Comparison of ENCODE assay signal across 9 cellular contexts in genomic region chr9:98215821-98216220, GRCh38. TPM values are rescaled to one million over a fixed set of nuclear protein-coding genes. Genes with fewer than 3 reads are reported as not detected.
DNase-seq lines count a peak whose midpoint lies in the region; ATAC-seq and TF ChIP-seq lines count a peak whose summit lies in the region.
"Had no signal": no experiment of that assay in that cellular context is flagged by ENCODE, and none has a peak within 500 bp of the region (broad histone marks: within the 10 kb centered on the region; RNA-seq: fewer than 3 reads in every experiment).

No MANE protein-coding gene starts in this region.

- peak; percentile 34 for ATAC-seq in activated CD8-positive, alpha-beta T cell treated with anti-CD3 and anti-CD28 coated beads for 36 hours
- no peak for ATAC-seq in activated CD8-positive, alpha-beta T cell treated with anti-CD3 and anti-CD28 coated beads, Interleukin-2, amount 10 ng/mL, durations not matched to agents 7 days and 5 days
- no peak for ATAC-seq in GM19463 (IDR thresholded peaks at IDR 0.05; ENCODE audit: unreplicated experiment)
- ATAC-seq in HG02798 (IDR thresholded peaks at IDR 0.05; ENCODE audit: poor library complexity, unreplicated experiment), result no peak

- H3K4me3 Mint-ChIP-seq in activated CD8-positive, alpha-beta T cell treated with anti-CD3 and anti-CD28 coated beads for 36 hours, result no peak overlapping the region
- H3K4me3 Mint-ChIP-seq in activated CD8-positive, alpha-beta T cell treated with anti-CD3 and anti-CD28 coated beads, Interleukin-2, amount 10 ng/mL, durations not matched to agents 7 days and 5 days, result no peak overlapping the region

- H3K9me2 ChIP-seq in OCI-LY7 (ENCODE audit: insufficient read depth, low read length), result no peaks in the 10 kb centered on the region

- H4K20me1 ChIP-seq in OCI-LY7 (ENCODE audit: insufficient read depth, low read length), result no peaks in the 10 kb centered on the region
- no peaks in the 10 kb centered on the region for H4K20me1 ChIP-seq in smooth muscle cell (ENCODE audit: low read depth)

- H3K4me2 ChIP-seq in OCI-LY7 (ENCODE audit: low read length) (no peak overlapping the region), smooth muscle cell (no peak overlapping the region)

- no peaks in the 10 kb centered on the region for H3K27me3 ChIP-seq in smooth muscle cell (ENCODE audit: low read depth)

- no peaks in the 10 kb centered on the region for H3K27me3 Mint-ChIP-seq in activated CD8-positive, alpha-beta T cell treated with anti-CD3 and anti-CD28 coated beads for 36 hours
- H3K27me3 Mint-ChIP-seq in activated CD8-positive, alpha-beta T cell treated with anti-CD3 and anti-CD28 coated beads, Interleukin-2, amount 10 ng/mL, durations not matched to agents 7 days and 5 days (ENCODE audit: low read depth), result no peaks in the 10 kb centered on the region

- peak; percentile 11 for DNase-seq in activated CD8-positive, alpha-beta T cell treated with anti-CD3 and anti-CD28 coated beads for 36 hours
- no peak for DNase-seq in activated CD8-positive, alpha-beta T cell treated with anti-CD3 and anti-CD28 coated beads, Interleukin-2, amount 10 ng/mL, durations not matched to agents 7 days and 5 days
- DNase-seq in OCI-LY7 (ENCODE audit: low spot score) (peak; percentile 32), epidermal melanocyte (ENCODE audit: insufficient read length, low spot score) (peak; percentile 35), smooth muscle cell (lab: John Stamatoyannopoulos, UW; ENCODE audit: unreplicated experiment) (no peak), NK-92 (lab: John Stamatoyannopoulos, UW; ENCODE audit: unreplicated experiment) (no peak)
- DNase-seq: SIG-M5 had no signal

- POLR2A ChIA-PET in activated CD8-positive, alpha-beta T cell treated with anti-CD3 and anti-CD28 coated beads for 36 hours (lab: Charles Lee), result no interaction called here
- POLR2A ChIA-PET in activated CD8-positive, alpha-beta T cell treated with anti-CD3 and anti-CD28 coated beads, Interleukin-2, amount 10 ng/mL, durations not matched to agents 7 days and 5 days (lab: Charles Lee), result interaction anchor here (2.4 kb wide), 1 partner anchor 40 kb away, joined by 7 read pairs; the partner anchor contains the start of gene TBC1D2
- POLR2A ChIA-PET in OCI-LY7 (lab: Charles Lee), result no interaction called here

- no peaks in the 10 kb centered on the region for H3K79me2 ChIP-seq in OCI-LY7 (ENCODE audit: insufficient read depth, low read depth, low read length)
- H3K79me2 ChIP-seq in smooth muscle cell (ENCODE audit: low read depth), result no peaks in the 10 kb centered on the region

- no peaks in the 10 kb centered on the region for H3K4me1 Mint-ChIP-seq in activated CD8-positive, alpha-beta T cell treated with anti-CD3 and anti-CD28 coated beads for 36 hours (ENCODE audit: low read depth)
- no peaks in the 10 kb centered on the region for H3K4me1 Mint-ChIP-seq in activated CD8-positive, alpha-beta T cell treated with anti-CD3 and anti-CD28 coated beads, Interleukin-2, amount 10 ng/mL, durations not matched to agents 7 days and 5 days (ENCODE audit: low read depth)

- no peak overlapping the region for H3K27ac ChIP-seq in OCI-LY7 (ENCODE audit: low read depth, low read length, poor library complexity, severe bottlenecking)
- no peak overlapping the region for H3K27ac ChIP-seq in smooth muscle cell (ENCODE audit: low read depth)

- H2AFZ ChIP-seq in OCI-LY7 (ENCODE audit: low read length) (no peak overlapping the region), smooth muscle cell (ENCODE audit: low read depth) (no peak overlapping the region)

- intact Hi-C loops in activated CD8-positive, alpha-beta T cell treated with anti-CD3 and anti-CD28 coated beads for 36 hours (cut with micrococcal nuclease), result no loop called here
- intact Hi-C loops in OCI-LY7 (cut with micrococcal nuclease; ENCODE audit: unreplicated experiment), result no loop called here

- WGBS in smooth muscle cell (ENCODE audit: low lambda C conversion rate), result 92% methylated on average over 9 of the region's 9 CpGs

- H3K36me3 ChIP-seq in OCI-LY7 (ENCODE audit: insufficient read depth, low read length), result no peaks in the 10 kb centered on the region
- H3K36me3 ChIP-seq in smooth muscle cell (ENCODE audit: low read depth), result no peaks in the 10 kb centered on the region

- no peaks in the 10 kb centered on the region for H3F3A ChIP-seq in smooth muscle cell (ENCODE audit: low read depth)

- no peaks in the 10 kb centered on the region for H3K36me3 Mint-ChIP-seq in activated CD8-positive, alpha-beta T cell treated with anti-CD3 and anti-CD28 coated beads for 36 hours (ENCODE audit: low read depth)
- no peaks in the 10 kb centered on the region for H3K36me3 Mint-ChIP-seq in activated CD8-positive, alpha-beta T cell treated with anti-CD3 and anti-CD28 coated beads, Interleukin-2, amount 10 ng/mL, durations not matched to agents 7 days and 5 days (ENCODE audit: low read depth)

- H3K27ac Mint-ChIP-seq in activated CD8-positive, alpha-beta T cell treated with anti-CD3 and anti-CD28 coated beads for 36 hours, result no peak overlapping the region
- no peak overlapping the region for H3K27ac Mint-ChIP-seq in activated CD8-positive, alpha-beta T cell treated with anti-CD3 and anti-CD28 coated beads, Interleukin-2, amount 10 ng/mL, durations not matched to agents 7 days and 5 days

- no TSS peak for BruUV-seq in OCI-LY7 (replicated peaks; lab: Mats Ljungman, UMichigan)

- no peak for TF ChIP-seq CTCF in activated CD8-positive, alpha-beta T cell treated with anti-CD3 and anti-CD28 coated beads for 36 hours (IDR thresholded peaks at IDR 0.05)
- TF ChIP-seq CTCF in OCI-LY7 (conservative IDR thresholded peaks at IDR 0.05; ENCODE audit: low read length), result peak; percentile 64
- peak; percentile 15 for TF ChIP-seq CTCF in smooth muscle cell (IDR thresholded peaks at IDR 0.05; ENCODE audit: borderline replicate concordance, insufficient read depth, poor library complexity, severe bottlenecking)

- no peaks in the 10 kb centered on the region for H3K9me3 ChIP-seq in OCI-LY7 (ENCODE audit: low read length)
- H3K9me3 ChIP-seq in smooth muscle cell (replicated peaks; ENCODE audit: low read depth), result no peaks in the 10 kb centered on the region

- H3K9me3 Mint-ChIP-seq in activated CD8-positive, alpha-beta T cell treated with anti-CD3 and anti-CD28 coated beads for 36 hours, result no peaks in the 10 kb centered on the region
- H3K9me3 Mint-ChIP-seq in activated CD8-positive, alpha-beta T cell treated with anti-CD3 and anti-CD28 coated beads, Interleukin-2, amount 10 ng/mL, durations not matched to agents 7 days and 5 days (ENCODE audit: insufficient read depth), result no peaks in the 10 kb centered on the region

- no peak overlapping the region for H3K4me3 ChIP-seq in OCI-LY7 (ENCODE audit: low read depth, low read length, poor library complexity, severe bottlenecking)
- H3K4me3 ChIP-seq in smooth muscle cell, result no peak overlapping the region

- no peaks in the 10 kb centered on the region for H3K4me1 ChIP-seq in OCI-LY7 (ENCODE audit: insufficient read depth, low read length, poor library complexity, severe bottlenecking)
- H3K4me1 ChIP-seq in smooth muscle cell (ENCODE audit: low read depth), result peaks cover 6% of the 10 kb centered on the region

- H3K9ac ChIP-seq in smooth muscle cell (ENCODE audit: low read depth), result no peak overlapping the region

- CTCF ChIA-PET in activated CD8-positive, alpha-beta T cell treated with anti-CD3 and anti-CD28 coated beads for 36 hours (lab: Charles Lee), result no interaction called here
- CTCF ChIA-PET in activated CD8-positive, alpha-beta T cell treated with anti-CD3 and anti-CD28 coated beads, Interleukin-2, amount 10 ng/mL, durations not matched to agents 7 days and 5 days (lab: Charles Lee), result interaction anchor here (1.0 to 1.5 kb wide), 3 partner anchors 14 to 142 kb away, joined by 3 to 4 read pairs (median 3); no protein-coding TSS in a partner anchor
- CTCF ChIA-PET in OCI-LY7 (lab: Charles Lee; ENCODE audit: unreplicated experiment), result no interaction called here

RNA-seq across cellular contexts. Expression of gene CORO2A, which starts 23.4 kb away (rescaled TPM):
- 10 to 100 TPM; 12.2 to 13.4 TPM for total RNA-seq in activated CD8-positive, alpha-beta T cell treated with anti-CD3 and anti-CD28 coated beads for 36 hours
- total RNA-seq in activated CD8-positive, alpha-beta T cell treated with anti-CD3 and anti-CD28 coated beads, Interleukin-2, amount 10 ng/mL, durations not matched to agents 7 days and 5 days, result 1 to 10 TPM; 9.2 TPM
- 1.8 and 2.2 TPM in 2 replicates for total RNA-seq in OCI-LY7 (2014; rRNA removed; shearing (Covaris generic))
- total RNA-seq in OCI-LY7 (2022) (3.2 and 3.9 TPM in 2 replicates), smooth muscle cell (5.8 and 6.0 TPM in 2 replicates)
- polyA plus RNA-seq in smooth muscle cell, result 4.7 and 6.8 TPM in 2 replicates

RNA-seq across cellular contexts. Expression of gene TBC1D2, which starts 39.6 kb away (rescaled TPM):
- 1 to 10 TPM; 1.5 TPM for total RNA-seq in activated CD8-positive, alpha-beta T cell treated with anti-CD3 and anti-CD28 coated beads for 36 hours
- total RNA-seq in activated CD8-positive, alpha-beta T cell treated with anti-CD3 and anti-CD28 coated beads, Interleukin-2, amount 10 ng/mL, durations not matched to agents 7 days and 5 days, result 1 to 10 TPM; 3.0 to 3.5 TPM
- total RNA-seq in OCI-LY7 (2014; rRNA removed; shearing (Covaris generic)), result 2.5 and 5.5 TPM in 2 replicates
- 3.1 and 3.2 TPM in 2 replicates for total RNA-seq in OCI-LY7 (2022)
- 7.7 and 9.3 TPM in 2 replicates for total RNA-seq in smooth muscle cell
- 8.6 and 14.1 TPM in 2 replicates for polyA plus RNA-seq in smooth muscle cell

Comparison
In these comparisons a context has a peak if more than half of its experiments do, and no peak if none do; other contexts are left out.
1. DNase-seq: peak in activated CD8-positive, alpha-beta T cell treated with anti-CD3 and anti-CD28 coated beads for 36 hours (single experiment), OCI-LY7 (single experiment) and epidermal melanocyte (single experiment); none in activated CD8-positive, alpha-beta T cell treated with anti-CD3 and anti-CD28 coated beads, Interleukin-2, amount 10 ng/mL, durations not matched to agents 7 days and 5 days (single experiment), smooth muscle cell (single experiment) and NK-92 (single experiment).